Comparison of ENCODE assay signal across 1 cellular context in the genomic region with DNA sequence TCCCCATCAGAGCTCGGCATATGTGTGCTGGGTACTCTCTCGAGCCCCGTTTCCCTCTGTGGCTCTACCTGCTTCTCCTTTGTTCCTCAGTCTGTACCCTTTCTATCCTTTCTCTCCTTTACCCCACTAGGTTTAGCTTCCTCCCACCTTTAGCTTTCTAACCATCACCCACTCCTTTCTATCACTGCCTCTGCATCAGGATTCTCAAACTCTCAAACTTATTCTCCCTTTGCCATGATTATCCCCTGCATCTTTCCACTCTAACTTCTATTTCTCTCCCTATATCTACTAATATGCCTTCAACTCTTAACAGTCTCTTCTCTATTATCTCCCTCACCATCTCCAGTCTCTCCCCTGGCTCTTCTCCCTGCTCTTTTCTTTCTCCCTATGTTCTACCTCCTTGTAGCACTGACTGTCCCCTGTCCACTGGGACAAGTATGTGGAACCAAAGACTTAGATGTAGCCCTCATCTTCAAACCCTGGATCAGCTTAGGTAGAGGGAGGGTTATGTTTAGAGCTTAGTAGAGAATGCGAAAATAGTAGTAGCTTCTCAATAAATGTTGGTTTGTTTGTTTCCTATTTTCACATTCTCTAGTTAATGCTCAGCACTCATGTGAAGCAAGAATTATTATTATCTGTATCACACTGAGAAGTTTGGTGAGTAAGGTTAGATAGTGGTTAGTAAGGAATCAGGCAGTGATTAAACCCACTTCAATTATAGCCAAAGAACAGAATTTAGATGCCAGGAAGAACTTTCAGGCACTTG.
TF ChIP-seq lines count a peak whose summit lies in the region.

No MANE protein-coding gene starts in this region.

TF ChIP-seq in neural cell, 6 proteins besides CTCF, POLR2A, EP300 and RAD21 (continued from another document):
- TF ChIP-seq, protein P1, sequence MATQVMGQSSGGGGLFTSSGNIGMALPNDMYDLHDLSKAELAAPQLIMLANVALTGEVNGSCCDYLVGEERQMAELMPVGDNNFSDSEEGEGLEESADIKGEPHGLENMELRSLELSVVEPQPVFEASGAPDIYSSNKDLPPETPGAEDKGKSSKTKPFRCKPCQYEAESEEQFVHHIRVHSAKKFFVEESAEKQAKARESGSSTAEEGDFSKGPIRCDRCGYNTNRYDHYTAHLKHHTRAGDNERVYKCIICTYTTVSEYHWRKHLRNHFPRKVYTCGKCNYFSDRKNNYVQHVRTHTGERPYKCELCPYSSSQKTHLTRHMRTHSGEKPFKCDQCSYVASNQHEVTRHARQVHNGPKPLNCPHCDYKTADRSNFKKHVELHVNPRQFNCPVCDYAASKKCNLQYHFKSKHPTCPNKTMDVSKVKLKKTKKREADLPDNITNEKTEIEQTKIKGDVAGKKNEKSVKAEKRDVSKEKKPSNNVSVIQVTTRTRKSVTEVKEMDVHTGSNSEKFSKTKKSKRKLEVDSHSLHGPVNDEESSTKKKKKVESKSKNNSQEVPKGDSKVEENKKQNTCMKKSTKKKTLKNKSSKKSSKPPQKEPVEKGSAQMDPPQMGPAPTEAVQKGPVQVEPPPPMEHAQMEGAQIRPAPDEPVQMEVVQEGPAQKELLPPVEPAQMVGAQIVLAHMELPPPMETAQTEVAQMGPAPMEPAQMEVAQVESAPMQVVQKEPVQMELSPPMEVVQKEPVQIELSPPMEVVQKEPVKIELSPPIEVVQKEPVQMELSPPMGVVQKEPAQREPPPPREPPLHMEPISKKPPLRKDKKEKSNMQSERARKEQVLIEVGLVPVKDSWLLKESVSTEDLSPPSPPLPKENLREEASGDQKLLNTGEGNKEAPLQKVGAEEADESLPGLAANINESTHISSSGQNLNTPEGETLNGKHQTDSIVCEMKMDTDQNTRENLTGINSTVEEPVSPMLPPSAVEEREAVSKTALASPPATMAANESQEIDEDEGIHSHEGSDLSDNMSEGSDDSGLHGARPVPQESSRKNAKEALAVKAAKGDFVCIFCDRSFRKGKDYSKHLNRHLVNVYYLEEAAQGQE (IDR thresholded peaks at IDR 0.05; ENCODE audit: borderline replicate concordance), result no peak
- TF ChIP-seq TAF1 (IDR thresholded peaks at IDR 0.05; ENCODE audit: low read depth), result no peak
- no peak for TF ChIP-seq POLR2AphosphoS5 (IDR thresholded peaks at IDR 0.05)
- no peak for TF ChIP-seq EZH2 (IDR thresholded peaks at IDR 0.05; ENCODE audit: borderline replicate concordance, insufficient read depth, low read length, poor library complexity, severe bottlenecking)
